ENCODE assay signal across 8 cellular contexts in genomic region chr10:34723746-34724145, GRCh38.
DNase-seq lines count a peak whose midpoint lies in the region; ATAC-seq and TF ChIP-seq lines count a peak whose summit lies in the region.

No MANE protein-coding gene starts in this region.

- peak; percentile 46; the same call in 1 of the 2 replicates for TF ChIP-seq CTCF in C4-2B (conservative IDR thresholded peaks at IDR 0.05)
- TF ChIP-seq CTCF in lung (IDR thresholded peaks at IDR 0.05; ENCODE audit: control extremely low read depth, extremely low read depth), result peak; percentile 46

- DNase-seq in NCI-H1436 treated with DMSO at 0.1 percent for 48 hours (lab: John Stamatoyannopoulos, UW), result peak; percentile 3
- peak; percentile 49 for DNase-seq in cerebellar cortex (ENCODE audit: low spot score)
- DNase-seq in lung (ENCODE audit: low spot score), result no peak
- no peak for DNase-seq in MG63
- DNase-seq in UCSD-AML1 (lab: John Stamatoyannopoulos, UW; ENCODE audit: unreplicated experiment), result no peak

- ATAC-seq in GM19324 (IDR thresholded peaks at IDR 0.05; ENCODE audit: low FRiP score, unreplicated experiment) (peak; percentile 57), lung (ENCODE audit: insufficient read depth, low FRiP score) (peak; percentile 54), HG03571 (IDR thresholded peaks at IDR 0.05; ENCODE audit: unreplicated experiment) (no peak)

- no peaks in the 10 kb centered on the region for H3K27me3 ChIP-seq in lung (ENCODE audit: control insufficient read depth, insufficient read depth)
- H3K27me3 ChIP-seq in MG63, result no peaks in the 10 kb centered on the region

- no peaks in the 10 kb centered on the region for H3K36me3 ChIP-seq in lung (ENCODE audit: control insufficient read depth in 2 of 2, insufficient read depth in 2 of 2, low read length in 2 of 2)
- H3K36me3 ChIP-seq in MG63, result no peaks in the 10 kb centered on the region

- H3K4me1 ChIP-seq in lung (ENCODE audit: control insufficient read depth in 2 of 2, insufficient read depth in 2 of 2, low read length in 2 of 2), result peaks cover 10 to 11% of the 10 kb centered on the region in 2 donors

- WGBS in lung, 2 donors, result 49 to 61% methylated on average over 9 of the region's 9 CpGs

- H3K4me3 ChIP-seq in lung (no peak overlapping the region), MG63 (no peak overlapping the region)

- H3K27ac ChIP-seq in C4-2B (no peak overlapping the region), lung (ENCODE audit: low read depth in 1 of 2, low read length in 1 of 2) (no peak overlapping the region)

- no peaks in the 10 kb centered on the region for H3K9me3 ChIP-seq in lung (ENCODE audit: control insufficient read depth in 2 of 2, insufficient read depth in 1 of 2, low read length in 1 of 2)
- no peaks in the 10 kb centered on the region for H3K9me3 ChIP-seq in MG63

Comparison
In these comparisons a context has a peak if more than half of its experiments do, and no peak if none do; other contexts are left out.
1. DNase-seq: peak in NCI-H1436 treated with DMSO at 0.1 percent for 48 hours (single experiment) and cerebellar cortex (single experiment); none in lung (single experiment), MG63 (single experiment) and UCSD-AML1 (single experiment).